In genomic region chr21:32492376-32492775, GRCh38 we compare ENCODE assay signal across 1 cellular context.
TF ChIP-seq lines count a peak whose summit lies in the region.

No MANE protein-coding gene starts in this region.

TF ChIP-seq in GM23338, 12 proteins besides CTCF, POLR2A, EP300 and RAD21 (continued from another document):
- TF ChIP-seq, protein P1, sequence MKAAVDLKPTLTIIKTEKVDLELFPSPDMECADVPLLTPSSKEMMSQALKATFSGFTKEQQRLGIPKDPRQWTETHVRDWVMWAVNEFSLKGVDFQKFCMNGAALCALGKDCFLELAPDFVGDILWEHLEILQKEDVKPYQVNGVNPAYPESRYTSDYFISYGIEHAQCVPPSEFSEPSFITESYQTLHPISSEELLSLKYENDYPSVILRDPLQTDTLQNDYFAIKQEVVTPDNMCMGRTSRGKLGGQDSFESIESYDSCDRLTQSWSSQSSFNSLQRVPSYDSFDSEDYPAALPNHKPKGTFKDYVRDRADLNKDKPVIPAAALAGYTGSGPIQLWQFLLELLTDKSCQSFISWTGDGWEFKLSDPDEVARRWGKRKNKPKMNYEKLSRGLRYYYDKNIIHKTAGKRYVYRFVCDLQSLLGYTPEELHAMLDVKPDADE (IDR thresholded peaks at IDR 0.05): no peak
- TF ChIP-seq, protein P2, sequence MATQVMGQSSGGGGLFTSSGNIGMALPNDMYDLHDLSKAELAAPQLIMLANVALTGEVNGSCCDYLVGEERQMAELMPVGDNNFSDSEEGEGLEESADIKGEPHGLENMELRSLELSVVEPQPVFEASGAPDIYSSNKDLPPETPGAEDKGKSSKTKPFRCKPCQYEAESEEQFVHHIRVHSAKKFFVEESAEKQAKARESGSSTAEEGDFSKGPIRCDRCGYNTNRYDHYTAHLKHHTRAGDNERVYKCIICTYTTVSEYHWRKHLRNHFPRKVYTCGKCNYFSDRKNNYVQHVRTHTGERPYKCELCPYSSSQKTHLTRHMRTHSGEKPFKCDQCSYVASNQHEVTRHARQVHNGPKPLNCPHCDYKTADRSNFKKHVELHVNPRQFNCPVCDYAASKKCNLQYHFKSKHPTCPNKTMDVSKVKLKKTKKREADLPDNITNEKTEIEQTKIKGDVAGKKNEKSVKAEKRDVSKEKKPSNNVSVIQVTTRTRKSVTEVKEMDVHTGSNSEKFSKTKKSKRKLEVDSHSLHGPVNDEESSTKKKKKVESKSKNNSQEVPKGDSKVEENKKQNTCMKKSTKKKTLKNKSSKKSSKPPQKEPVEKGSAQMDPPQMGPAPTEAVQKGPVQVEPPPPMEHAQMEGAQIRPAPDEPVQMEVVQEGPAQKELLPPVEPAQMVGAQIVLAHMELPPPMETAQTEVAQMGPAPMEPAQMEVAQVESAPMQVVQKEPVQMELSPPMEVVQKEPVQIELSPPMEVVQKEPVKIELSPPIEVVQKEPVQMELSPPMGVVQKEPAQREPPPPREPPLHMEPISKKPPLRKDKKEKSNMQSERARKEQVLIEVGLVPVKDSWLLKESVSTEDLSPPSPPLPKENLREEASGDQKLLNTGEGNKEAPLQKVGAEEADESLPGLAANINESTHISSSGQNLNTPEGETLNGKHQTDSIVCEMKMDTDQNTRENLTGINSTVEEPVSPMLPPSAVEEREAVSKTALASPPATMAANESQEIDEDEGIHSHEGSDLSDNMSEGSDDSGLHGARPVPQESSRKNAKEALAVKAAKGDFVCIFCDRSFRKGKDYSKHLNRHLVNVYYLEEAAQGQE (IDR thresholded peaks at IDR 0.05; ENCODE audit: unreplicated experiment): no peak
- TF ChIP-seq ZNF114 (CRISPR knock-in tag; IDR thresholded peaks at IDR 0.05): no peak
- TF ChIP-seq ZNF462 (CRISPR knock-in tag; IDR thresholded peaks at IDR 0.05): no peak
